In the genomic region with DNA sequence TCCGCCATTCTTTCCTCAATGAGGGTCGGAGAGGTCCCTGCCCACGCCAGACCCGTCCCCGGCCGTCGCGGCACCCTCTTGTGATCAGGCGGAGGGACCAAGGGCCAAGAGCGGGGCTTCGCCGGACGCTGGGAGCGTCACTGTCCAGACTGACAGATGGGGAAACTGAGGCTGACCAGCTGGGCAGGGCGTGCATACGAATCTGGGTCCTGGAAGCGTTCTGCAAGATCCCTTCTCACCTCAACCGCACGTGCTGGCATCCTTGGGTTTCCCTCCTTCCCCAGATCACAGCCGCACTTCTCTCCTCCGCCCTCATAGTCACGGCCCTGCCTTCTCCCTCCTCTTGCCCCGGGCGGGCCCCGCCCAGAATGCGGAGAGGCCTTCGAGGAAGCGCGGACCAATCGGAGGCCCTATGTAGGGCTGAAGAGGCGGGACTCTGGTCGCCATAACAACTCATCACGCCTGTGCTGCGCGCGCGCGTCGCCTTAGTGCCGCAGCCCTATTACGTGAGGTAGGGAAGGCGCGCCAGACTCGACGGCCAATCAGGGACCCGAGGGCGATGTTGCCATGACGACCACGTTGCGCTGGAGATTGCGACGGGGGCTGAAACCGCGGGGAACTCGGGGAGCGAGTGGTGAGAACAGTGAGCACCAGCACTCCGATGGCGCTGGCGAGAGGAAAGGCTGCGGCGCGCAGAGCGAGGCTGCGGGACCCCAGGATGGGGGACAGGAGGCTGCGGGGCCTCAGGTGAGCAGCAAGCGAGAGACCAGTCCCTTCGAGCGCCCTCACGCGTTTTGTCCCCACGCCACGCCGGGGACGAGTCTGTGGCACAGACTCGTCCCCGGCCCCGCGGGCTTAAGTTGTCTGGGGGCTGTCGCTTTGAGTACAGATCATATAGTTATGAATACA, we compare ENCODE assay signal across 1 cellular context.
A peak's percentile ranks its signal among the peaks of the same experiment; 100 is the strongest.
TF ChIP-seq lines count a peak whose summit lies in the region.

No MANE protein-coding gene starts in this region.

TF ChIP-seq in GM12878, 131 proteins besides CTCF, POLR2A, EP300 and RAD21 (continued from another document and continues in another):
- TF ChIP-seq, protein P1, sequence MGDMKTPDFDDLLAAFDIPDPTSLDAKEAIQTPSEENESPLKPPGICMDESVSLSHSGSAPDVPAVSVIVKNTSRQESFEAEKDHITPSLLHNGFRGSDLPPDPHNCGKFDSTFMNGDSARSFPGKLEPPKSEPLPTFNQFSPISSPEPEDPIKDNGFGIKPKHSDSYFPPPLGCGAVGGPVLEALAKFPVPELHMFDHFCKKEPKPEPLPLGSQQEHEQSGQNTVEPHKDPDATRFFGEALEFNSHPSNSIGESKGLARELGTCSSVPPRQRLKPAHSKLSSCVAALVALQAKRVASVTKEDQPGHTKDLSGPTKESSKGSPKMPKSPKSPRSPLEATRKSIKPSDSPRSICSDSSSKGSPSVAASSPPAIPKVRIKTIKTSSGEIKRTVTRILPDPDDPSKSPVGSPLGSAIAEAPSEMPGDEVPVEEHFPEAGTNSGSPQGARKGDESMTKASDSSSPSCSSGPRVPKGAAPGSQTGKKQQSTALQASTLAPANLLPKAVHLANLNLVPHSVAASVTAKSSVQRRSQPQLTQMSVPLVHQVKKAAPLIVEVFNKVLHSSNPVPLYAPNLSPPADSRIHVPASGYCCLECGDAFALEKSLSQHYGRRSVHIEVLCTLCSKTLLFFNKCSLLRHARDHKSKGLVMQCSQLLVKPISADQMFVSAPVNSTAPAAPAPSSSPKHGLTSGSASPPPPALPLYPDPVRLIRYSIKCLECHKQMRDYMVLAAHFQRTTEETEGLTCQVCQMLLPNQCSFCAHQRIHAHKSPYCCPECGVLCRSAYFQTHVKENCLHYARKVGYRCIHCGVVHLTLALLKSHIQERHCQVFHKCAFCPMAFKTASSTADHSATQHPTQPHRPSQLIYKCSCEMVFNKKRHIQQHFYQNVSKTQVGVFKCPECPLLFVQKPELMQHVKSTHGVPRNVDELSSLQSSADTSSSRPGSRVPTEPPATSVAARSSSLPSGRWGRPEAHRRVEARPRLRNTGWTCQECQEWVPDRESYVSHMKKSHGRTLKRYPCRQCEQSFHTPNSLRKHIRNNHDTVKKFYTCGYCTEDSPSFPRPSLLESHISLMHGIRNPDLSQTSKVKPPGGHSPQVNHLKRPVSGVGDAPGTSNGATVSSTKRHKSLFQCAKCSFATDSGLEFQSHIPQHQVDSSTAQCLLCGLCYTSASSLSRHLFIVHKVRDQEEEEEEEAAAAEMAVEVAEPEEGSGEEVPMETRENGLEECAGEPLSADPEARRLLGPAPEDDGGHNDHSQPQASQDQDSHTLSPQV (IDR thresholded peaks at IDR 0.05), result no peak
- TF ChIP-seq ZNF384 (IDR thresholded peaks at IDR 0.05; ENCODE audit: borderline replicate concordance, low read depth, low read length) (no peak), SUPT20H (IDR thresholded peaks at IDR 0.05; ENCODE audit: borderline replicate concordance, control insufficient read depth, low read depth, low read length) (no peak), SREBF1 (IDR thresholded peaks at IDR 0.05; ENCODE audit: low read length) (no peak; the same call in 1 of the 2 replicates), SPI1 (IDR thresholded peaks at IDR 0.05; ENCODE audit: borderline replicate concordance, insufficient read depth, low read depth, low read length) (no peak), MTA3 (IDR thresholded peaks at IDR 0.05; ENCODE audit: borderline replicate concordance, low read length) (no peak), NFYA (IDR thresholded peaks at IDR 0.05; ENCODE audit: borderline replicate concordance, low read depth, low read length) (no peak), NFXL1 (IDR thresholded peaks at IDR 0.05; ENCODE audit: borderline replicate concordance) (no peak), NFIC (IDR thresholded peaks at IDR 0.05; ENCODE audit: low read depth, low read length) (no peak), KLF5 (IDR thresholded peaks at IDR 0.05; ENCODE audit: partially characterized antibody) (peak; percentile 79), EED (IDR thresholded peaks at IDR 0.05; ENCODE audit: low read depth) (no peak), SIN3A (IDR thresholded peaks at IDR 0.05; ENCODE audit: low read depth, low read length) (peak; percentile 83), RB1 (IDR thresholded peaks at IDR 0.05; ENCODE audit: borderline replicate concordance) (peak; percentile 92), BMI1 (IDR thresholded peaks at IDR 0.05; ENCODE audit: borderline replicate concordance) (peak; percentile 100), DPF2 (IDR thresholded peaks at IDR 0.05) (no peak), GABPA (IDR thresholded peaks at IDR 0.05; ENCODE audit: low read depth) (no peak), KAT2A (conservative IDR thresholded peaks at IDR 0.05; ENCODE audit: control insufficient read depth, low read depth, low read length) (no peak), BRCA1 (IDR thresholded peaks at IDR 0.05; ENCODE audit: low read depth, low read length) (no peak), TCF12 (IDR thresholded peaks at IDR 0.05; ENCODE audit: low read depth, low read length) (no peak), MEF2A (IDR thresholded peaks at IDR 0.05; ENCODE audit: insufficient read depth, low read depth, low read length) (no peak), ATF7 (IDR thresholded peaks at IDR 0.05; ENCODE audit: low read depth) (no peak), CBX3 (IDR thresholded peaks at IDR 0.05; ENCODE audit: borderline replicate concordance, low read depth) (no peak), FOXK2 (IDR thresholded peaks at IDR 0.05) (no peak), LARP7 (IDR thresholded peaks at IDR 0.05) (peak; percentile 28; the same call in 1 of the 2 replicates), NR2F1 (conservative IDR thresholded peaks at IDR 0.05) (no peak), MXI1 (IDR thresholded peaks at IDR 0.05; ENCODE audit: low read depth, low read length) (peak; percentile 99), ZNF24 (IDR thresholded peaks at IDR 0.05) (no peak), HDGF (IDR thresholded peaks at IDR 0.05) (peak; percentile 96), NR2C1 (IDR thresholded peaks at IDR 0.05) (no peak)
- TF ChIP-seq, protein P2, sequence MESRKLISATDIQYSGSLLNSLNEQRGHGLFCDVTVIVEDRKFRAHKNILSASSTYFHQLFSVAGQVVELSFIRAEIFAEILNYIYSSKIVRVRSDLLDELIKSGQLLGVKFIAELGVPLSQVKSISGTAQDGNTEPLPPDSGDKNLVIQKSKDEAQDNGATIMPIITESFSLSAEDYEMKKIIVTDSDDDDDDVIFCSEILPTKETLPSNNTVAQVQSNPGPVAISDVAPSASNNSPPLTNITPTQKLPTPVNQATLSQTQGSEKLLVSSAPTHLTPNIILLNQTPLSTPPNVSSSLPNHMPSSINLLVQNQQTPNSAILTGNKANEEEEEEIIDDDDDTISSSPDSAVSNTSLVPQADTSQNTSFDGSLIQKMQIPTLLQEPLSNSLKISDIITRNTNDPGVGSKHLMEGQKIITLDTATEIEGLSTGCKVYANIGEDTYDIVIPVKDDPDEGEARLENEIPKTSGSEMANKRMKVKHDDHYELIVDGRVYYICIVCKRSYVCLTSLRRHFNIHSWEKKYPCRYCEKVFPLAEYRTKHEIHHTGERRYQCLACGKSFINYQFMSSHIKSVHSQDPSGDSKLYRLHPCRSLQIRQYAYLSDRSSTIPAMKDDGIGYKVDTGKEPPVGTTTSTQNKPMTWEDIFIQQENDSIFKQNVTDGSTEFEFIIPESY (IDR thresholded peaks at IDR 0.05), result no peak
- TF ChIP-seq, protein P3, sequence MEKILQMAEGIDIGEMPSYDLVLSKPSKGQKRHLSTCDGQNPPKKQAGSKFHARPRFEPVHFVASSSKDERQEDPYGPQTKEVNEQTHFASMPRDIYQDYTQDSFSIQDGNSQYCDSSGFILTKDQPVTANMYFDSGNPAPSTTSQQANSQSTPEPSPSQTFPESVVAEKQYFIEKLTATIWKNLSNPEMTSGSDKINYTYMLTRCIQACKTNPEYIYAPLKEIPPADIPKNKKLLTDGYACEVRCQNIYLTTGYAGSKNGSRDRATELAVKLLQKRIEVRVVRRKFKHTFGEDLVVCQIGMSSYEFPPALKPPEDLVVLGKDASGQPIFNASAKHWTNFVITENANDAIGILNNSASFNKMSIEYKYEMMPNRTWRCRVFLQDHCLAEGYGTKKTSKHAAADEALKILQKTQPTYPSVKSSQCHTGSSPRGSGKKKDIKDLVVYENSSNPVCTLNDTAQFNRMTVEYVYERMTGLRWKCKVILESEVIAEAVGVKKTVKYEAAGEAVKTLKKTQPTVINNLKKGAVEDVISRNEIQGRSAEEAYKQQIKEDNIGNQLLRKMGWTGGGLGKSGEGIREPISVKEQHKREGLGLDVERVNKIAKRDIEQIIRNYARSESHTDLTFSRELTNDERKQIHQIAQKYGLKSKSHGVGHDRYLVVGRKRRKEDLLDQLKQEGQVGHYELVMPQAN (conservative IDR thresholded peaks at IDR 0.05), result peak; percentile 83
- TF ChIP-seq, protein P4, sequence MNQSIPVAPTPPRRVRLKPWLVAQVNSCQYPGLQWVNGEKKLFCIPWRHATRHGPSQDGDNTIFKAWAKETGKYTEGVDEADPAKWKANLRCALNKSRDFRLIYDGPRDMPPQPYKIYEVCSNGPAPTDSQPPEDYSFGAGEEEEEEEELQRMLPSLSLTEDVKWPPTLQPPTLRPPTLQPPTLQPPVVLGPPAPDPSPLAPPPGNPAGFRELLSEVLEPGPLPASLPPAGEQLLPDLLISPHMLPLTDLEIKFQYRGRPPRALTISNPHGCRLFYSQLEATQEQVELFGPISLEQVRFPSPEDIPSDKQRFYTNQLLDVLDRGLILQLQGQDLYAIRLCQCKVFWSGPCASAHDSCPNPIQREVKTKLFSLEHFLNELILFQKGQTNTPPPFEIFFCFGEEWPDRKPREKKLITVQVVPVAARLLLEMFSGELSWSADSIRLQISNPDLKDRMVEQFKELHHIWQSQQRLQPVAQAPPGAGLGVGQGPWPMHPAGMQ (IDR thresholded peaks at IDR 0.05; ENCODE audit: borderline replicate concordance), result no peak
- TF ChIP-seq, protein P5, sequence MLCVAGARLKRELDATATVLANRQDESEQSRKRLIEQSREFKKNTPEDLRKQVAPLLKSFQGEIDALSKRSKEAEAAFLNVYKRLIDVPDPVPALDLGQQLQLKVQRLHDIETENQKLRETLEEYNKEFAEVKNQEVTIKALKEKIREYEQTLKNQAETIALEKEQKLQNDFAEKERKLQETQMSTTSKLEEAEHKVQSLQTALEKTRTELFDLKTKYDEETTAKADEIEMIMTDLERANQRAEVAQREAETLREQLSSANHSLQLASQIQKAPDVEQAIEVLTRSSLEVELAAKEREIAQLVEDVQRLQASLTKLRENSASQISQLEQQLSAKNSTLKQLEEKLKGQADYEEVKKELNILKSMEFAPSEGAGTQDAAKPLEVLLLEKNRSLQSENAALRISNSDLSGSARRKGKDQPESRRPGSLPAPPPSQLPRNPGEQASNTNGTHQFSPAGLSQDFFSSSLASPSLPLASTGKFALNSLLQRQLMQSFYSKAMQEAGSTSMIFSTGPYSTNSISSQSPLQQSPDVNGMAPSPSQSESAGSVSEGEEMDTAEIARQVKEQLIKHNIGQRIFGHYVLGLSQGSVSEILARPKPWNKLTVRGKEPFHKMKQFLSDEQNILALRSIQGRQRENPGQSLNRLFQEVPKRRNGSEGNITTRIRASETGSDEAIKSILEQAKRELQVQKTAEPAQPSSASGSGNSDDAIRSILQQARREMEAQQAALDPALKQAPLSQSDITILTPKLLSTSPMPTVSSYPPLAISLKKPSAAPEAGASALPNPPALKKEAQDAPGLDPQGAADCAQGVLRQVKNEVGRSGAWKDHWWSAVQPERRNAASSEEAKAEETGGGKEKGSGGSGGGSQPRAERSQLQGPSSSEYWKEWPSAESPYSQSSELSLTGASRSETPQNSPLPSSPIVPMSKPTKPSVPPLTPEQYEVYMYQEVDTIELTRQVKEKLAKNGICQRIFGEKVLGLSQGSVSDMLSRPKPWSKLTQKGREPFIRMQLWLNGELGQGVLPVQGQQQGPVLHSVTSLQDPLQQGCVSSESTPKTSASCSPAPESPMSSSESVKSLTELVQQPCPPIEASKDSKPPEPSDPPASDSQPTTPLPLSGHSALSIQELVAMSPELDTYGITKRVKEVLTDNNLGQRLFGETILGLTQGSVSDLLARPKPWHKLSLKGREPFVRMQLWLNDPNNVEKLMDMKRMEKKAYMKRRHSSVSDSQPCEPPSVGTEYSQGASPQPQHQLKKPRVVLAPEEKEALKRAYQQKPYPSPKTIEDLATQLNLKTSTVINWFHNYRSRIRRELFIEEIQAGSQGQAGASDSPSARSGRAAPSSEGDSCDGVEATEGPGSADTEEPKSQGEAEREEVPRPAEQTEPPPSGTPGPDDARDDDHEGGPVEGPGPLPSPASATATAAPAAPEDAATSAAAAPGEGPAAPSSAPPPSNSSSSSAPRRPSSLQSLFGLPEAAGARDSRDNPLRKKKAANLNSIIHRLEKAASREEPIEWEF (IDR thresholded peaks at IDR 0.05; ENCODE audit: insufficient replicate concordance, low read depth, low read length), result no peak
- TF ChIP-seq, protein P6, sequence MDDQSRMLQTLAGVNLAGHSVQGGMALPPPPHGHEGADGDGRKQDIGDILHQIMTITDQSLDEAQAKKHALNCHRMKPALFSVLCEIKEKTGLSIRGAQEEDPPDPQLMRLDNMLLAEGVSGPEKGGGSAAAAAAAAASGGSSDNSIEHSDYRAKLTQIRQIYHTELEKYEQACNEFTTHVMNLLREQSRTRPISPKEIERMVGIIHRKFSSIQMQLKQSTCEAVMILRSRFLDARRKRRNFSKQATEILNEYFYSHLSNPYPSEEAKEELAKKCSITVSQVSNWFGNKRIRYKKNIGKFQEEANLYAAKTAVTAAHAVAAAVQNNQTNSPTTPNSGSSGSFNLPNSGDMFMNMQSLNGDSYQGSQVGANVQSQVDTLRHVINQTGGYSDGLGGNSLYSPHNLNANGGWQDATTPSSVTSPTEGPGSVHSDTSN (IDR thresholded peaks at IDR 0.05; ENCODE audit: insufficient replicate concordance, low read depth, low read length), result no peak
- TF ChIP-seq, protein P7, sequence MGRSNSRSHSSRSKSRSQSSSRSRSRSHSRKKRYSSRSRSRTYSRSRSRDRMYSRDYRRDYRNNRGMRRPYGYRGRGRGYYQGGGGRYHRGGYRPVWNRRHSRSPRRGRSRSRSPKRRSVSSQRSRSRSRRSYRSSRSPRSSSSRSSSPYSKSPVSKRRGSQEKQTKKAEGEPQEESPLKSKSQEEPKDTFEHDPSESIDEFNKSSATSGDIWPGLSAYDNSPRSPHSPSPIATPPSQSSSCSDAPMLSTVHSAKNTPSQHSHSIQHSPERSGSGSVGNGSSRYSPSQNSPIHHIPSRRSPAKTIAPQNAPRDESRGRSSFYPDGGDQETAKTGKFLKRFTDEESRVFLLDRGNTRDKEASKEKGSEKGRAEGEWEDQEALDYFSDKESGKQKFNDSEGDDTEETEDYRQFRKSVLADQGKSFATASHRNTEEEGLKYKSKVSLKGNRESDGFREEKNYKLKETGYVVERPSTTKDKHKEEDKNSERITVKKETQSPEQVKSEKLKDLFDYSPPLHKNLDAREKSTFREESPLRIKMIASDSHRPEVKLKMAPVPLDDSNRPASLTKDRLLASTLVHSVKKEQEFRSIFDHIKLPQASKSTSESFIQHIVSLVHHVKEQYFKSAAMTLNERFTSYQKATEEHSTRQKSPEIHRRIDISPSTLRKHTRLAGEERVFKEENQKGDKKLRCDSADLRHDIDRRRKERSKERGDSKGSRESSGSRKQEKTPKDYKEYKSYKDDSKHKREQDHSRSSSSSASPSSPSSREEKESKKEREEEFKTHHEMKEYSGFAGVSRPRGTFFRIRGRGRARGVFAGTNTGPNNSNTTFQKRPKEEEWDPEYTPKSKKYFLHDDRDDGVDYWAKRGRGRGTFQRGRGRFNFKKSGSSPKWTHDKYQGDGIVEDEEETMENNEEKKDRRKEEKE (IDR thresholded peaks at IDR 0.05), result no peak
